Comparison of ENCODE assay signal across 8 cellular contexts in genomic region chr12:32679910-32680217, GRCh38. TPM values are rescaled to one million over a fixed set of nuclear protein-coding genes. Genes with fewer than 3 reads are reported as not detected.
DNase-seq lines count a peak whose midpoint lies in the region; ATAC-seq and TF ChIP-seq lines count a peak whose summit lies in the region.

No MANE protein-coding gene starts in this region.

- TF ChIP-seq CTCF in CD8-positive, alpha-beta T cell (IDR thresholded peaks at IDR 0.05): no peak

- peaks cover 8% of the 10 kb centered on the region for H3K36me3 Mint-ChIP-seq in CD8-positive, alpha-beta T cell

- H3K4me3 Mint-ChIP-seq in CD8-positive, alpha-beta T cell: peak overlapping the region; percentile 94

- no peaks in the 10 kb centered on the region for H3K27me3 ChIP-seq in CD8-positive, alpha-beta T cell (ENCODE audit: insufficient read depth, low read length)
- H3K27me3 ChIP-seq in duodenal mucosa (ENCODE audit: control insufficient read depth in 1 of 2, insufficient read depth in 2 of 2, low read length in 2 of 2) (no peaks in the 10 kb centered on the region), neuron (ENCODE audit: insufficient read depth, low read length) (no peaks in the 10 kb centered on the region)

- CTCF ChIA-PET in CD8-positive, alpha-beta T cell (lab: Charles Lee): no interaction called here

- H3K9me3 Mint-ChIP-seq in CD8-positive, alpha-beta T cell: no peaks in the 10 kb centered on the region

- no peaks in the 10 kb centered on the region for H3K36me3 ChIP-seq in CD8-positive, alpha-beta T cell (ENCODE audit: insufficient read depth, low read length)
- H3K36me3 ChIP-seq in duodenal mucosa (ENCODE audit: control insufficient read depth in 1 of 2, insufficient read depth in 2 of 2, low read length in 2 of 2): no peaks in the 10 kb centered on the region
- peaks cover 6% of the 10 kb centered on the region for H3K36me3 ChIP-seq in neuron (ENCODE audit: insufficient read depth, low read length)

- H2AFZ ChIP-seq in neuron (ENCODE audit: low read depth, low read length): peak overlapping the region; percentile 49

- peak overlapping the region; percentile 90 for H3K27ac Mint-ChIP-seq in CD8-positive, alpha-beta T cell

- peak overlapping the region; percentile 87 for H3K27ac ChIP-seq in CD8-positive, alpha-beta T cell (ENCODE audit: low read depth, low read length)
- H3K27ac ChIP-seq in duodenal mucosa (ENCODE audit: low read depth, low read length): peak overlapping the region; percentile 87

- DNase-seq in CD8-positive, alpha-beta T cell: no peak
- DNase-seq in Kasumi-1 (lab: John Stamatoyannopoulos, UW) (peak; percentile 38 to 65), AG08395 (ENCODE audit: low spot score) (no peak), COR-L47 (lab: John Stamatoyannopoulos, UW) (no peak)
- no peak for DNase-seq in effector CD4-positive, alpha-beta T cell

- intact Hi-C loops in CD8-positive, alpha-beta T cell (cut with DNase I, micrococcal nuclease): loop anchor here (1.0 to 10.0 kb wide), 13 partner anchors 37 to 1983 kb away; partner anchors contain the start of genes ALG10 (in 2 of the 2), AMN1 (in 2 of the 2), ETFBKMT (in 2 of the 2) and BICD1 (in 1 of the 2)

- H3K27me3 Mint-ChIP-seq in CD8-positive, alpha-beta T cell (ENCODE audit: low read depth): no peaks in the 10 kb centered on the region

- H3K9me3 ChIP-seq in CD8-positive, alpha-beta T cell (ENCODE audit: low read length): no peaks in the 10 kb centered on the region
- no peaks in the 10 kb centered on the region for H3K9me3 ChIP-seq in duodenal mucosa (ENCODE audit: control insufficient read depth in 1 of 2, low read length in 2 of 2)
- no peaks in the 10 kb centered on the region for H3K9me3 ChIP-seq in neuron (ENCODE audit: low read length)

- ATAC-seq in CD8-positive, alpha-beta T cell: no peak
- ATAC-seq in HG02642 (IDR thresholded peaks at IDR 0.05; ENCODE audit: poor library complexity, unreplicated experiment): no peak

- H3K9ac ChIP-seq in duodenal mucosa (ENCODE audit: low read depth in 1 of 2, low read length in 2 of 2): peak overlapping the region; percentile 95 to 98

- peaks cover 30% of the 10 kb centered on the region for H3K4me1 Mint-ChIP-seq in CD8-positive, alpha-beta T cell (ENCODE audit: low read depth)

- POLR2A ChIA-PET in CD8-positive, alpha-beta T cell (lab: Charles Lee): no interaction called here

- peak overlapping the region; percentile 76 for H3K4me3 ChIP-seq in CD8-positive, alpha-beta T cell (ENCODE audit: low read depth, low read length)
- H3K4me3 ChIP-seq in duodenal mucosa (ENCODE audit: low read depth in 1 of 2, low read length in 2 of 2): peak overlapping the region; percentile 96
- H3K4me3 ChIP-seq in neuron (ENCODE audit: low read length): peak overlapping the region; percentile 100

- H3K4me1 ChIP-seq in CD8-positive, alpha-beta T cell (ENCODE audit: insufficient read depth, low read length): peaks cover 11% of the 10 kb centered on the region
- peaks cover 2 to 11% of the 10 kb centered on the region in 2 donors for H3K4me1 ChIP-seq in duodenal mucosa (ENCODE audit: control insufficient read depth in 1 of 2, insufficient read depth in 2 of 2, low read length in 2 of 2)
- H3K4me1 ChIP-seq in neuron (ENCODE audit: insufficient read depth, low read length): peaks cover 11% of the 10 kb centered on the region

RNA-seq across cellular contexts. Expression of gene DNM1L, which starts 0.8 kb away (rescaled TPM):
- 10 to 100 TPM; 76.1 to 77.1 TPM for total RNA-seq in CD8-positive, alpha-beta T cell

Comparison
In these comparisons a context has a peak if more than half of its experiments do, and no peak if none do; other contexts are left out.
1. DNase-seq: peak in Kasumi-1 (2 of 2); none in CD8-positive, alpha-beta T cell (0 of 7), AG08395 (single experiment), COR-L47 (single experiment) and effector CD4-positive, alpha-beta T cell (single experiment).
2. Peak in every context shown above with its lines, with median percentiles within 50 percentile points of each other: H3K4me3 ChIP-seq.